In genomic region chr12:56297400-56297799, GRCh38 we compare ENCODE assay signal across 14 cellular contexts. TPM values are rescaled to one million over a fixed set of nuclear protein-coding genes. Genes with fewer than 3 reads are reported as not detected.
DNase-seq lines count a peak whose midpoint lies in the region; ATAC-seq and TF ChIP-seq lines count a peak whose summit lies in the region.
"Had no signal": no experiment of that assay in that cellular context is flagged by ENCODE, and none has a peak within 500 bp of the region (broad histone marks: within the 10 kb centered on the region; RNA-seq: fewer than 3 reads in every experiment).

No MANE protein-coding gene starts in this region.

- no peak overlapping the region for H3K9ac ChIP-seq in PC-3 (ENCODE audit: low read length)

- H2AFZ ChIP-seq in PC-3 (ENCODE audit: low read length), result no peak overlapping the region

- H3K79me2 ChIP-seq in PC-3 (ENCODE audit: low read length), result peaks cover 74% of the 10 kb centered on the region

- H3K36me3 ChIP-seq in breast epithelium (no peaks in the 10 kb centered on the region), PC-3 (ENCODE audit: low read depth, low read length) (peaks cover 18% of the 10 kb centered on the region), heart left ventricle (peaks cover 0 to 39% (median 18%) of the 10 kb centered on the region in 9 donors), prostate gland (no peaks in the 10 kb centered on the region)
- H3K36me3 ChIP-seq: pancreas had no signal

- TF ChIP-seq POLR2A in breast epithelium (IDR thresholded peaks at IDR 0.05) (no peak), heart left ventricle (IDR thresholded peaks at IDR 0.05) (no peak), prostate gland (IDR thresholded peaks at IDR 0.05) (no peak)

- BruUV-seq in MCF 10A (replicated peaks; lab: Mats Ljungman, UMichigan) (no TSS peak), PC-3 (replicated peaks; lab: Mats Ljungman, UMichigan) (no TSS peak)

- DNase-seq in MCF 10A (ENCODE audit: unreplicated experiment), result no peak
- DNase-seq in breast epithelium (ENCODE audit: low spot score in 2 of 2), result no peak
- peak; percentile 30 for DNase-seq in PC-3
- DNase-seq in central memory CD8-positive, alpha-beta T cell (ENCODE audit: low spot score in 2 of 2), result no peak
- no peak for DNase-seq in stimulated activated naive B cell treated with anti-CD40 and anti-IgM and Interleukin-4, amounts not matched to agents 10 μg/mL and 1 μg/mL and 100 μg/mL, for 72 hours
- DNase-seq in globus pallidus (ENCODE audit: low spot score), result no peak
- no peak for DNase-seq in heart left ventricle
- DNase-seq in prostate gland (ENCODE audit: low spot score), result no peak
- DNase-seq: DMS79 treated with DMSO at 0.1 percent for 48 hours, mammary epithelial cell, NCI-H1930, NCI-H69, pancreas had no signal

- H3K9me2 ChIP-seq in PC-3 (replicated peaks; ENCODE audit: low read length), result no peaks in the 10 kb centered on the region

- intact Hi-C loops in MCF 10A (cut with micrococcal nuclease) (no loop called here), breast epithelium (cut with DNase I; ENCODE audit: low total_unique reads) (no loop called here), PC-3 (cut with micrococcal nuclease) (no loop called here), heart left ventricle (cut with DNase I) (loop anchor here in 1 of 10 donors (5.0 kb wide), 1 partner anchor 175 kb away; no protein-coding TSS in a partner anchor), prostate gland (cut with DNase I) (no loop called here)

- no peak overlapping the region for H3K27ac Mint-ChIP-seq in MCF 10A (ENCODE audit: low read depth, unreplicated experiment)
- H3K27ac Mint-ChIP-seq in central memory CD8-positive, alpha-beta T cell (ENCODE audit: low read depth), result peak overlapping the region; percentile 22
- H3K27ac Mint-ChIP-seq in stimulated activated naive B cell treated with anti-CD40 and anti-IgM and Interleukin-4, amounts not matched to agents 10 μg/mL and 1 μg/mL and 100 μg/mL, for 72 hours, result peak overlapping the region; percentile 42

- peaks cover 18% of the 10 kb centered on the region for H3K4me1 Mint-ChIP-seq in MCF 10A (ENCODE audit: insufficient read depth, unreplicated experiment)
- peaks cover 56% of the 10 kb centered on the region for H3K4me1 Mint-ChIP-seq in central memory CD8-positive, alpha-beta T cell
- peaks cover 36 to 62% of the 10 kb centered on the region in 2 donors for H3K4me1 Mint-ChIP-seq in stimulated activated naive B cell treated with anti-CD40 and anti-IgM and Interleukin-4, amounts not matched to agents 10 μg/mL and 1 μg/mL and 100 μg/mL, for 72 hours

- POLR2A ChIA-PET in MCF 10A (lab: Yijun Ruan, JAX) (interaction anchor here (0.6 to 3.9 kb wide), 3 partner anchors 9 to 61 kb away, joined by 4 to 27 read pairs (median 13); no protein-coding TSS in a partner anchor), PC-3 (lab: Charles Lee; ENCODE audit: unreplicated experiment) (no interaction called here)

- H3K36me3 Mint-ChIP-seq in MCF 10A (ENCODE audit: insufficient read depth, unreplicated experiment), result peaks cover 60% of the 10 kb centered on the region
- peaks cover 26% of the 10 kb centered on the region for H3K36me3 Mint-ChIP-seq in central memory CD8-positive, alpha-beta T cell (ENCODE audit: insufficient read depth)
- peaks cover 13 to 39% of the 10 kb centered on the region in 2 donors for H3K36me3 Mint-ChIP-seq in stimulated activated naive B cell treated with anti-CD40 and anti-IgM and Interleukin-4, amounts not matched to agents 10 μg/mL and 1 μg/mL and 100 μg/mL, for 72 hours

- CTCF ChIA-PET in MCF 10A (lab: Yijun Ruan, JAX), result interaction anchor here (0.6 to 1.9 kb wide), 8 partner anchors 15 to 192 kb away, joined by 3 to 8 read pairs (median 3); partner anchors contain the start of gene ANKRD52
- CTCF ChIA-PET in PC-3 (lab: Charles Lee), result no interaction called here

- TF ChIP-seq CTCF in MCF 10A (IDR thresholded peaks at IDR 0.05; ENCODE audit: unreplicated experiment) (no peak), breast epithelium (IDR thresholded peaks at IDR 0.05) (no peak), PC-3 (conservative IDR thresholded peaks at IDR 0.05; ENCODE audit: low read depth, low read length) (no peak), heart left ventricle (IDR thresholded peaks at IDR 0.05) (no peak), prostate gland (IDR thresholded peaks at IDR 0.05) (no peak)

- no peaks in the 10 kb centered on the region for H3K9me3 ChIP-seq in breast epithelium
- no peaks in the 10 kb centered on the region for H3K9me3 ChIP-seq in PC-3 (ENCODE audit: low read length)
- H3K9me3 ChIP-seq in heart left ventricle, result no peaks in the 10 kb centered on the region
- H3K9me3 ChIP-seq in prostate gland, result no peaks in the 10 kb centered on the region
- H3K9me3 ChIP-seq: pancreas had no signal

- no peaks in the 10 kb centered on the region for H3K27me3 Mint-ChIP-seq in MCF 10A (ENCODE audit: insufficient read depth, unreplicated experiment)
- no peaks in the 10 kb centered on the region for H3K27me3 Mint-ChIP-seq in central memory CD8-positive, alpha-beta T cell
- H3K27me3 Mint-ChIP-seq in stimulated activated naive B cell treated with anti-CD40 and anti-IgM and Interleukin-4, amounts not matched to agents 10 μg/mL and 1 μg/mL and 100 μg/mL, for 72 hours, result no peaks in the 10 kb centered on the region

- no peak overlapping the region for H3K4me3 ChIP-seq in breast epithelium
- H3K4me3 ChIP-seq in PC-3 (ENCODE audit: low read length), result peak overlapping the region; percentile 9; the same call in 1 of the 2 replicates
- H3K4me3 ChIP-seq in heart left ventricle, result peak overlapping the region in 1 of 12 donors; percentile 8
- no peak overlapping the region for H3K4me3 ChIP-seq in prostate gland
- H3K4me3 ChIP-seq: pancreas had no signal

- H3K27me3 ChIP-seq in breast epithelium, result no peaks in the 10 kb centered on the region
- H3K27me3 ChIP-seq in PC-3 (ENCODE audit: low read length), result no peaks in the 10 kb centered on the region
- H3K27me3 ChIP-seq in heart left ventricle, result no peaks in the 10 kb centered on the region
- no peaks in the 10 kb centered on the region for H3K27me3 ChIP-seq in prostate gland (replicated peaks; ENCODE audit: insufficient read depth)
- H3K27me3 ChIP-seq: pancreas had no signal

- H3K4me1 ChIP-seq in breast epithelium (peaks cover 0 to 7% of the 10 kb centered on the region in 2 donors), PC-3 (ENCODE audit: insufficient read depth, low read length) (peaks cover 44% of the 10 kb centered on the region), heart left ventricle (peaks cover 24 to 79% (median 64%) of the 10 kb centered on the region in 12 donors), prostate gland (replicated peaks) (peaks cover 15% of the 10 kb centered on the region)

- no peak overlapping the region for H3K27ac ChIP-seq in breast epithelium
- H3K27ac ChIP-seq in PC-3 (ENCODE audit: low read length), result no peak overlapping the region
- H3K27ac ChIP-seq in heart left ventricle, result peak overlapping the region in 4 of 12 donors; percentile 32 to 100 (median 96)
- H3K27ac ChIP-seq in prostate gland, result no peak overlapping the region
- H3K27ac ChIP-seq: pancreas had no signal

- H4K20me1 ChIP-seq in PC-3 (ENCODE audit: low read length), result peaks cover 28% of the 10 kb centered on the region; the same call in 1 of the 2 replicates

- no peaks in the 10 kb centered on the region for H3F3A ChIP-seq in PC-3 (ENCODE audit: low read length, unreplicated experiment)

- H3K9me3 Mint-ChIP-seq in MCF 10A (ENCODE audit: unreplicated experiment), result no peaks in the 10 kb centered on the region
- no peaks in the 10 kb centered on the region for H3K9me3 Mint-ChIP-seq in central memory CD8-positive, alpha-beta T cell
- H3K9me3 Mint-ChIP-seq in stimulated activated naive B cell treated with anti-CD40 and anti-IgM and Interleukin-4, amounts not matched to agents 10 μg/mL and 1 μg/mL and 100 μg/mL, for 72 hours, result no peaks in the 10 kb centered on the region
- H3K9me3 Mint-ChIP-seq: activated naive CD4-positive, alpha-beta T cell treated with anti-CD3 and anti-CD28 coated beads, Interleukin-2, amount 50 U/mL, for 72 hours had no signal

- peak overlapping the region; percentile 25 for H3K4me3 Mint-ChIP-seq in MCF 10A (ENCODE audit: unreplicated experiment)
- H3K4me3 Mint-ChIP-seq in central memory CD8-positive, alpha-beta T cell, result no peak overlapping the region
- peak overlapping the region; percentile 61 to 96 for H3K4me3 Mint-ChIP-seq in stimulated activated naive B cell treated with anti-CD40 and anti-IgM and Interleukin-4, amounts not matched to agents 10 μg/mL and 1 μg/mL and 100 μg/mL, for 72 hours

- 92 to 94% (median 92%) methylated on average over 8 of the region's 8 CpGs for WGBS in heart left ventricle, 4 donors
- 95% methylated on average over 8 of the region's 8 CpGs for WGBS in prostate gland

- ATAC-seq in PC-3 (no peak), heart left ventricle (no peak)
- no peak for ATAC-seq in central memory CD8-positive, alpha-beta T cell (replicated peaks; ENCODE audit: extremely low read depth, poor library complexity, severe bottlenecking)
- ATAC-seq in stimulated activated naive B cell treated with anti-CD40 and anti-IgM and Interleukin-4, amounts not matched to agents 10 μg/mL and 1 μg/mL and 100 μg/mL, for 72 hours (replicated peaks), result no peak
- ATAC-seq: activated naive CD4-positive, alpha-beta T cell treated with anti-CD3 and anti-CD28 coated beads, Interleukin-2, amount 50 U/mL, for 72 hours; pancreas had no signal

- peak overlapping the region; percentile 87 for H3K4me2 ChIP-seq in PC-3 (ENCODE audit: low read length)

RNA-seq across cellular contexts. Expression of gene CS, which starts 2.7 kb away (rescaled TPM):
- 213 and 257 TPM in 2 replicates for total RNA-seq in MCF 10A (2022)
- 100 to 1,000 TPM in 2 of 3 donors, 10 to 100 TPM in 1; 79.2 to 132 (median 103) TPM for total RNA-seq in breast epithelium
- 182 and 199 TPM in 2 replicates for total RNA-seq in PC-3 (2014; rRNA removed)
- total RNA-seq in heart left ventricle, result 100 to 1,000 TPM; 489 to 866 (median 662) TPM
- polyA plus RNA-seq in heart left ventricle, result 100 to 1,000 TPM; 165 to 291 TPM
- total RNA-seq in prostate gland, result 100 to 1,000 TPM; 106 to 110 TPM

RNA-seq across cellular contexts. Expression of gene CNPY2, which starts 18.4 kb away (rescaled TPM):
- total RNA-seq in MCF 10A (2022) (169 and 210 TPM in 2 replicates), breast epithelium (10 to 100 TPM; 69.9 to 86.1 (median 85.9) TPM), PC-3 (2014; rRNA removed) (109 and 162 TPM in 2 replicates), heart left ventricle (10 to 100 TPM; 26.8 to 61.0 (median 35.6) TPM), prostate gland (100 to 1,000 TPM in 1 of 2 donors, 10 to 100 TPM in 1; 97.7 to 101 TPM)
- 10 to 100 TPM; 64.2 to 67.3 TPM for polyA plus RNA-seq in heart left ventricle

RNA-seq across cellular contexts. Expression of gene COQ10A, which starts 30.7 kb away (rescaled TPM):
- 3.6 and 3.8 TPM in 2 replicates for total RNA-seq in MCF 10A (2022)
- 10 to 100 TPM; 18.7 to 23.7 (median 18.7) TPM for total RNA-seq in breast epithelium
- total RNA-seq in PC-3 (2014; rRNA removed), result 9.2 and 9.8 TPM in 2 replicates
- total RNA-seq in heart left ventricle, result 100 to 1,000 TPM in 7 of 9 donors, 10 to 100 TPM in 2; 45.7 to 250 (median 129) TPM
- 100 to 1,000 TPM in 1 of 2 donors, 10 to 100 TPM in 1; 89.2 to 249 TPM for polyA plus RNA-seq in heart left ventricle
- 10 to 100 TPM; 15.9 to 17.6 TPM for total RNA-seq in prostate gland

RNA-seq across cellular contexts. Expression of gene PAN2, which starts 36.4 kb away (rescaled TPM):
- total RNA-seq in MCF 10A (2022), result 72.9 and 80.1 TPM in 2 replicates
- 10 to 100 TPM; 44.3 to 84.4 (median 54.1) TPM for total RNA-seq in breast epithelium
- total RNA-seq in PC-3 (2014; rRNA removed), result 15.3 and 27.1 TPM in 2 replicates
- total RNA-seq in heart left ventricle, result 10 to 100 TPM; 12.3 to 43.8 (median 38.2) TPM
- polyA plus RNA-seq in heart left ventricle, result 10 to 100 TPM; 15.1 to 44.7 TPM
- 10 to 100 TPM; 31.8 to 60.8 TPM for total RNA-seq in prostate gland

RNA-seq across cellular contexts. Expression of gene ANKRD52, which starts 39.2 kb away (rescaled TPM):
- total RNA-seq in MCF 10A (2022) (46.3 and 73.8 TPM in 2 replicates), breast epithelium (10 to 100 TPM; 12.8 to 18.4 (median 14.9) TPM), PC-3 (2014; rRNA removed) (19.1 and 26.7 TPM in 2 replicates), heart left ventricle (10 to 100 TPM; 19.3 to 40.6 (median 28.0) TPM), prostate gland (10 to 100 TPM; 18.5 to 29.0 TPM)
- polyA plus RNA-seq in heart left ventricle, result 10 to 100 TPM; 12.2 to 36.7 TPM
